ENCODE assay signal across 9 cellular contexts in genomic region chr17:30323895-30324319, GRCh38. TPM values are rescaled to one million over a fixed set of nuclear protein-coding genes. Genes with fewer than 3 reads are reported as not detected.
DNase-seq lines count a peak whose midpoint lies in the region; ATAC-seq lines count a peak whose summit lies in the region.
"Had no signal": no experiment of that assay in that cellular context is flagged by ENCODE, and none has a peak within 500 bp of the region (broad histone marks: within the 10 kb centered on the region; RNA-seq: fewer than 3 reads in every experiment).

No MANE protein-coding gene starts in this region.

- no peak overlapping the region for H3K4me2 ChIP-seq in trophoblast cell (ENCODE audit: low read length)

- no peaks in the 10 kb centered on the region for H3K27me3 ChIP-seq in trophoblast cell (ENCODE audit: insufficient read depth, low read length)

- H3K36me3 ChIP-seq in trophoblast cell (ENCODE audit: control insufficient read depth in 1 of 2, insufficient read depth in 2 of 2, low read length in 2 of 2) = no peaks in the 10 kb centered on the region

- no peak overlapping the region for H3K23ac ChIP-seq in trophoblast cell (ENCODE audit: low read length)

- H3K4ac ChIP-seq in trophoblast cell (ENCODE audit: low read depth, low read length) = no peak overlapping the region

- H3K27ac ChIP-seq in trophoblast cell (ENCODE audit: low read depth, low read length) = no peak overlapping the region
- no peak overlapping the region for H3K27ac ChIP-seq in caudate nucleus (ENCODE audit: low read depth, low read length)

- ATAC-seq in HG02759 (IDR thresholded peaks at IDR 0.05; ENCODE audit: unreplicated experiment) (no peak), GM18873 (IDR thresholded peaks at IDR 0.05; ENCODE audit: low FRiP score, unreplicated experiment) (no peak)

- no peak overlapping the region for H3K4me3 ChIP-seq in trophoblast cell (ENCODE audit: low read depth, low read length)

- no peak overlapping the region for H2AFZ ChIP-seq in trophoblast cell (ENCODE audit: insufficient read depth, low read length, poor library complexity)

- no peaks in the 10 kb centered on the region for H3K79me1 ChIP-seq in trophoblast cell (ENCODE audit: low read length)

- POLR2A ChIA-PET in activated CD4-positive, alpha-beta memory T cell treated with anti-CD3 and anti-CD28 coated beads, Interleukin-2, amount 10 ng/mL, durations not matched to agents 7 days and 5 days (lab: Charles Lee) = interaction anchor here (0.5 to 3.1 kb wide), 6 partner anchors 11 to 1288 kb away, joined by 3 to 18 read pairs (median 4); partner anchors contain the start of gene BLMH

- no peak overlapping the region for H3K14ac ChIP-seq in trophoblast cell (ENCODE audit: low read length)

- H3K4me3 Mint-ChIP-seq in activated CD4-positive, alpha-beta memory T cell treated with anti-CD3 and anti-CD28 coated beads, Interleukin-2, amount 10 ng/mL, durations not matched to agents 7 days and 5 days = no peak overlapping the region

- no peak overlapping the region for H2AK5ac ChIP-seq in trophoblast cell (ENCODE audit: low read length)

- no peak overlapping the region for H4K12ac ChIP-seq in trophoblast cell (ENCODE audit: low read depth, low read length)

- no peaks in the 10 kb centered on the region for H3K9me3 ChIP-seq in trophoblast cell (ENCODE audit: insufficient read depth, low read depth, low read length)

- peak overlapping the region; percentile 53 for H3K27ac Mint-ChIP-seq in activated CD4-positive, alpha-beta memory T cell treated with anti-CD3 and anti-CD28 coated beads, Interleukin-2, amount 10 ng/mL, durations not matched to agents 7 days and 5 days

- H2BK12ac ChIP-seq in trophoblast cell (ENCODE audit: low read length) = no peak overlapping the region

- H3K4me1 ChIP-seq in trophoblast cell (ENCODE audit: control insufficient read depth in 1 of 2, insufficient read depth in 2 of 2, low read length in 2 of 2) = no peaks in the 10 kb centered on the region

- H2BK120ac ChIP-seq in trophoblast cell (ENCODE audit: insufficient read depth, low read length, poor library complexity) = no peak overlapping the region

- DNase-seq in EL (peak; percentile 64), NCI-H146 treated with DMSO at 0.1 percent for 48 hours (lab: John Stamatoyannopoulos, UW; ENCODE audit: unreplicated experiment) (peak; percentile 73), fibroblast of the conjunctiva (ENCODE audit: low read depth) (peak; percentile 55), trophoblast cell (no peak), caudate nucleus (lab: John Stamatoyannopoulos, UW) (no peak)
- DNase-seq in activated CD4-positive, alpha-beta memory T cell treated with anti-CD3 and anti-CD28 coated beads, Interleukin-2, amount 10 ng/mL, durations not matched to agents 7 days and 5 days = peak; percentile 22

- H2BK5ac ChIP-seq in trophoblast cell (ENCODE audit: low read depth, low read length, poor library complexity) = no peak overlapping the region

- H4K8ac ChIP-seq in trophoblast cell (ENCODE audit: low read depth, low read length) = no peak overlapping the region

- H3K9me3 Mint-ChIP-seq in activated CD4-positive, alpha-beta memory T cell treated with anti-CD3 and anti-CD28 coated beads, Interleukin-2, amount 10 ng/mL, durations not matched to agents 7 days and 5 days = no peaks in the 10 kb centered on the region

- no peaks in the 10 kb centered on the region for H3K36me3 Mint-ChIP-seq in activated CD4-positive, alpha-beta memory T cell treated with anti-CD3 and anti-CD28 coated beads, Interleukin-2, amount 10 ng/mL, durations not matched to agents 7 days and 5 days (ENCODE audit: low read depth)

- H3K4me1 Mint-ChIP-seq in activated CD4-positive, alpha-beta memory T cell treated with anti-CD3 and anti-CD28 coated beads, Interleukin-2, amount 10 ng/mL, durations not matched to agents 7 days and 5 days = peaks cover 21% of the 10 kb centered on the region

- no peak overlapping the region for H4K91ac ChIP-seq in trophoblast cell (ENCODE audit: low read depth, low read length)

- peaks cover 5% of the 10 kb centered on the region for H3K27me3 Mint-ChIP-seq in activated CD4-positive, alpha-beta memory T cell treated with anti-CD3 and anti-CD28 coated beads, Interleukin-2, amount 10 ng/mL, durations not matched to agents 7 days and 5 days

- no peak overlapping the region for H3K18ac ChIP-seq in trophoblast cell (ENCODE audit: low read length)

- H3K79me2 ChIP-seq in trophoblast cell (ENCODE audit: control insufficient read depth, insufficient read depth, low read length, poor library complexity) = no peaks in the 10 kb centered on the region

- H3K9ac ChIP-seq in trophoblast cell (ENCODE audit: low read length) = no peak overlapping the region

- CTCF ChIA-PET in activated CD4-positive, alpha-beta memory T cell treated with anti-CD3 and anti-CD28 coated beads, Interleukin-2, amount 10 ng/mL, durations not matched to agents 7 days and 5 days (lab: Charles Lee) = interaction anchor here (0.7 to 1.4 kb wide), 4 partner anchors 11 to 16 kb away, joined by 4 to 7 read pairs (median 6); no protein-coding TSS in a partner anchor

RNA-seq across cellular contexts. Expression of gene TMIGD1, which starts 9.9 kb away (rescaled TPM):
- total RNA-seq in activated CD4-positive, alpha-beta memory T cell treated with anti-CD3 and anti-CD28 coated beads, Interleukin-2, amount 10 ng/mL, durations not matched to agents 7 days and 5 days = not detected
- not detected in 2 replicates for polyA plus RNA-seq in trophoblast cell (2013)
- total RNA-seq: H1 had no signal
- polyA plus RNA-seq: H1 had no signal

RNA-seq across cellular contexts. Expression of gene BLMH, which starts 32.2 kb away (rescaled TPM):
- total RNA-seq in activated CD4-positive, alpha-beta memory T cell treated with anti-CD3 and anti-CD28 coated beads, Interleukin-2, amount 10 ng/mL, durations not matched to agents 7 days and 5 days = 10 to 100 TPM; 47.3 to 52.8 TPM
- polyA plus RNA-seq in trophoblast cell (2013) = 45.2 and 49.1 TPM in 2 replicates

RNA-seq across cellular contexts. Expression of gene CPD, which starts 54.8 kb away (rescaled TPM):
- 10 to 100 TPM; 28.7 to 32.3 TPM for total RNA-seq in activated CD4-positive, alpha-beta memory T cell treated with anti-CD3 and anti-CD28 coated beads, Interleukin-2, amount 10 ng/mL, durations not matched to agents 7 days and 5 days
- 22.0 and 22.6 TPM in 2 replicates for polyA plus RNA-seq in trophoblast cell (2013)

Comparison
In these comparisons a context has a peak if more than half of its experiments do, and no peak if none do; other contexts are left out.
1. DNase-seq: peak in EL (single experiment), NCI-H146 treated with DMSO at 0.1 percent for 48 hours (single experiment), activated CD4-positive, alpha-beta memory T cell treated with anti-CD3 and anti-CD28 coated beads, Interleukin-2, amount 10 ng/mL, durations not matched to agents 7 days and 5 days (single experiment) and fibroblast of the conjunctiva (single experiment); none in trophoblast cell (0 of 2) and caudate nucleus (0 of 61).